ENCODE assay signal across 7 cellular contexts in the genomic region with DNA sequence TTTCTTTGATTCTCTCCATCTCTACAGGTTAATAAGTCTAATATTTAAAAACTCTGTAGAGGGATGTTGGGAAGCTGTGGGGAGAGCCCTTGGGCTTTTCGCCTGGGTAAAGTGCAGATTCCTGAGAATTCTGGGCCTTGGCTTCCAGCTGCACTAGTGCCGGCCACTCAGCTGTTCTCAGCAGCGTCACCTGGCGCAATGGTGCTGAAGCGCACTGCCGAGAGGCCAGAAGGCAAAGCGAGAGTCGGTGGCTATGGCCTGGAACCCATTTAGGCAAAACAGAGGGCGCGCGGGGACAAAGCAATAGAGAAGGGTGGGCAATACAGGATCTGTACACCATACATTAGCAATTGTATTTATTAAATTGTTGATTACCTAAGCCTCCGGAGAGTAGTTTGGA.
DNase-seq lines count a peak whose midpoint lies in the region; ATAC-seq, FAIRE-seq and TF ChIP-seq lines count a peak whose summit lies in the region.
"Not testable (repeated sequence)": the region's sequence is repeated elsewhere in the genome, so short reads cannot be mapped to it uniquely, and the experiment has no call there.

No MANE protein-coding gene starts in this region.

- H3K4me3 ChIP-seq in epithelial cell of proximal tubule (ENCODE audit: low read depth, low read length), result peak overlapping the region; percentile 35
- H3K4me3 ChIP-seq in iPS-11a (ENCODE audit: low read depth, low read length), result peak overlapping the region; percentile 30
- peak overlapping the region; percentile 46 for H3K4me3 ChIP-seq in neuron (ENCODE audit: low read length)

- H3K36me3 ChIP-seq in neuron (ENCODE audit: insufficient read depth, low read length), result not testable (repeated sequence)

- peak; percentile 57 for ATAC-seq in GM18498 (IDR thresholded peaks at IDR 0.05; ENCODE audit: unreplicated experiment)
- peak; percentile 41 for ATAC-seq in GM21786 (IDR thresholded peaks at IDR 0.05; ENCODE audit: unreplicated experiment)
- ATAC-seq in HG03565 (IDR thresholded peaks at IDR 0.05; ENCODE audit: unreplicated experiment), result peak; percentile 34

- not testable (repeated sequence) for TF ChIP-seq CTCF in epithelial cell of proximal tubule (conservative IDR thresholded peaks at IDR 0.05; ENCODE audit: low read depth, low read length)

- peak; percentile 82 for FAIRE-seq in TTC549 (lab: Jason Lieb, UNC)

- not testable (repeated sequence) for H3K9me3 ChIP-seq in neuron (ENCODE audit: low read length)

- H3K27me3 ChIP-seq in neuron (ENCODE audit: insufficient read depth, low read length), result not testable (repeated sequence)

- DNase-seq in epithelial cell of proximal tubule (ENCODE audit: low read depth), result not testable (repeated sequence)

- not testable (repeated sequence) for H2AFZ ChIP-seq in neuron (ENCODE audit: low read depth, low read length)

- H3K4me1 ChIP-seq in neuron (ENCODE audit: insufficient read depth, low read length), result not testable (repeated sequence)
